In the genomic region with DNA sequence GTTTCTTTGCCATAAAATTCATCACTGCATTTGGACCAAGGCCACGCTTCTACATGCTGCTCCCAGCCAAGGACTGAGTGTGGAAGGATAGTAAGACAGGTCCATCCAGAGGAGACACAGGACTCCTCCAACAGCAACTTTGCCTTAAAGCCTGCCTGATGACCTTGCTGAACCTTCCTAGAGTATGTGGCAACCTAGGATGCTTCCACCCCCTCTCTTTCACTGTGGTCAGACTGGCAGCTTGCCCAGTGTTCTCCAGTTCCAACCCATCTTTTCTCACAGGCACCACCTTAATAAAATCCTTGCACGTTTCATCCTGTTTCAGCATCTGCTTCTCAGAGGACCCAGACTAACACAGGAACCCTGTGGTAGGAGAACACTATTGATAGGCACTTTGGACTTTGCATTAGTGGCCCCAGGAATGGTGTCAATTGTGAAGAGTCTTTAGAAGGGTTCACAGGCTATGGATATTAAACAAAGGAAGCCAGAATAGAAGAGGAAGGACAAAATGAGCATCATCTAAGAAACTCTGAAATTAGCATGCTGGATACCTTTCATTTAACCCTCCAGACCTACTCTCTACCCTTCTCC, we compare ENCODE assay signal across 25 cellular contexts. TPM values are rescaled to one million over a fixed set of nuclear protein-coding genes. Genes with fewer than 3 reads are reported as not detected.
DNase-seq lines count a peak whose midpoint lies in the region.
"Had no signal": no experiment of that assay in that cellular context is flagged by ENCODE, and none has a peak within 500 bp of the region (broad histone marks: within the 10 kb centered on the region; RNA-seq: fewer than 3 reads in every experiment).

No MANE protein-coding gene starts in this region.

- H3K27me3 ChIP-seq in SJCRH30: no peaks in the 10 kb centered on the region
- H3K27me3 ChIP-seq: body of pancreas, colonic mucosa, neutrophil, Peyer's patch, transverse colon had no signal

- DNase-seq in COLO668 (lab: John Stamatoyannopoulos, UW; ENCODE audit: unreplicated experiment) (peak; percentile 9), HT1080 (ENCODE audit: low read depth) (peak; percentile 17), SJCRH30 (peak; percentile 34 to 59), kidney tubule cell (ENCODE audit: low spot score) (peak; percentile 53), KG1 (lab: John Stamatoyannopoulos, UW) (no peak), cerebellar nuclear complex (lab: John Stamatoyannopoulos, UW) (no peak), NCI-H2081 (lab: John Stamatoyannopoulos, UW) (no peak), foreskin melanocyte (no peak)
- DNase-seq: ACHN; activated CD4-positive, alpha-beta memory T cell treated with anti-CD3 and anti-CD28 coated beads for 36 hours; activated T-cell treated with anti-CD3 and anti-CD28 coated beads, Interleukin-2, amount 50 U/mL, for 1 hour; CD4-positive, alpha-beta T cell; colonic mucosa; left colon; NCI-H1436; NCI-H82; Peyer's patch; stimulated activated naive CD4-positive, alpha-beta T cell; transverse colon had no signal

- no peak overlapping the region for H3K27ac ChIP-seq in SJCRH30
- H3K27ac ChIP-seq: colonic mucosa, HL-60, KMS-11, neutrophil, Peyer's patch, transverse colon had no signal

- peaks cover 4% of the 10 kb centered on the region; the same call in 1 of the 2 replicates for H3K4me1 ChIP-seq in SJCRH30
- H3K4me1 ChIP-seq: colonic mucosa had no signal

- H3K36me3 ChIP-seq in SJCRH30: no peaks in the 10 kb centered on the region
- H3K36me3 ChIP-seq: colonic mucosa, neutrophil, Peyer's patch, transverse colon had no signal

- no peaks in the 10 kb centered on the region; the same call in 1 of the 2 replicates for H3K9me3 ChIP-seq in SJCRH30 (replicated peaks)
- H3K9me3 ChIP-seq: body of pancreas, colonic mucosa, mucosa of descending colon, neutrophil, Peyer's patch, transverse colon had no signal

- H3K4me3 ChIP-seq in SJCRH30: no peak overlapping the region
- H3K4me3 ChIP-seq: body of pancreas, colonic mucosa, mucosa of descending colon, Peyer's patch, transverse colon had no signal

RNA-seq across cellular contexts. Expression of a gene that starts 2.4 kb away (rescaled TPM):
- not detected in 2 replicates for total RNA-seq in HT1080 (2014; rRNA removed; shearing (Covaris generic))
- polyA plus RNA-seq in HT1080 (2015; cell fraction: cytosol; rRNA removed): not detected in 2 replicates
- not detected in 2 replicates for polyA plus RNA-seq in HT1080 (2015; cell fraction: nucleus; rRNA removed)
- total RNA-seq in SJCRH30 (2014; rRNA removed; shearing (Covaris generic)): 0.53 and 0.71 TPM in 2 replicates
- total RNA-seq: frontal cortex had no signal

Comparison
In these comparisons a context has a peak if more than half of its experiments do, and no peak if none do; other contexts are left out.
1. DNase-seq: peak in COLO668 (single experiment), HT1080 (single experiment), SJCRH30 (2 of 2) and kidney tubule cell (single experiment); none in KG1 (single experiment), cerebellar nuclear complex (0 of 2), NCI-H2081 (0 of 2) and foreskin melanocyte (single experiment).